In genomic region chr3:162702768-162703385, GRCh38 we compare ENCODE assay signal across 32 cellular contexts.
"Had no signal": no experiment of that assay in that cellular context is flagged by ENCODE, and none has a peak within 500 bp of the region (broad histone marks: within the 10 kb centered on the region; RNA-seq: fewer than 3 reads in every experiment).

No MANE protein-coding gene starts in this region.

- DNase-seq: activated B cell treated with CpG ODN at 0.5 μM for 24 hours; activated CD4-positive, alpha-beta T cell treated with anti-CD3 and anti-CD28 coated beads for 48 hours; activated CD4-positive, alpha-beta T cell treated with anti-CD3 and anti-CD28 coated beads, Interleukin-2, amount 50 U/mL, for 1 hour; activated CD4-positive, alpha-beta T cell treated with anti-CD3 and anti-CD28 coated beads, Interleukin-2, amount 50 U/mL, for 48 hours; activated CD8-positive, alpha-beta memory T cell treated with anti-CD3 and anti-CD28 coated beads for 24 hours; activated CD8-positive, alpha-beta T cell treated with anti-CD3 and anti-CD28 coated beads for 36 hours; activated effector memory CD4-positive, alpha-beta T cell treated with Interleukin-2 at 50 U/mL for 16 hours; activated naive CD4-positive, alpha-beta T cell; activated naive CD4-positive, alpha-beta T cell treated with anti-CD3 and anti-CD28 coated beads, Interleukin-2, amount 10 ng/mL, durations not matched to agents 7 days and 5 days; activated naive CD8-positive, alpha-beta T cell treated with anti-CD3 and anti-CD28 coated beads, Interleukin-2, amount 10 ng/mL, durations not matched to agents 7 days and 5 days; activated T-cell treated with anti-CD3 and anti-CD28 coated beads, Interleukin-2, amount 50 U/mL, for 4 hours; central memory CD4-positive, alpha-beta T cell; cerebellar nuclear complex; cortex of kidney; dermis blood vessel endothelial cell; effector CD4-positive, alpha-beta T cell; effector memory CD8-positive, alpha-beta T cell; erythroblast; foreskin keratinocyte; gastrocnemius medialis; glutamatergic neuron; T-helper 1 cell; T-helper 17 cell; T1000; WERI-Rb-1 had no signal

- H3K9me3 ChIP-seq: ascending aorta, breast epithelium, esophagus muscularis mucosa, gastrocnemius medialis had no signal

- ATAC-seq: activated CD4-positive, CD25-positive, alpha-beta regulatory T cell treated with anti-CD3 and anti-CD28 coated beads, Interleukin-2, amount 50 U/mL, for 24 hours; activated CD8-positive, alpha-beta T cell treated with anti-CD3 and anti-CD28 coated beads for 36 hours; activated naive CD4-positive, alpha-beta T cell treated with anti-CD3 and anti-CD28 coated beads, Interleukin-2, amount 50 U/mL, for 72 hours; activated T-cell treated with anti-CD3 and anti-CD28 coated beads, Interleukin-2, amount 50 U/mL, for 4 hours; activated T-helper 17 cell treated with anti-CD3 and anti-CD28 coated beads, Interleukin-2, amount 50 U/mL, for 72 hours; effector memory CD8-positive, alpha-beta T cell; foreskin keratinocyte; gastrocnemius medialis; T-helper 17 cell had no signal

- H3K27me3 ChIP-seq: ascending aorta, breast epithelium, cardiac muscle cell, esophagus muscularis mucosa, foreskin keratinocyte, gastrocnemius medialis had no signal

- H3K4me1 ChIP-seq: ascending aorta, breast epithelium, esophagus muscularis mucosa, foreskin keratinocyte, gastrocnemius medialis had no signal

- H3K36me3 ChIP-seq: ascending aorta, breast epithelium, cardiac muscle cell, esophagus muscularis mucosa, gastrocnemius medialis, WERI-Rb-1 had no signal

- H3K4me3 ChIP-seq: ascending aorta, breast epithelium, cardiac muscle cell, esophagus muscularis mucosa, gastrocnemius medialis had no signal

- H3K27ac ChIP-seq: ascending aorta, breast epithelium, cardiac muscle cell, esophagus muscularis mucosa, foreskin keratinocyte, gastrocnemius medialis, WERI-Rb-1 had no signal
